In the genomic region with DNA sequence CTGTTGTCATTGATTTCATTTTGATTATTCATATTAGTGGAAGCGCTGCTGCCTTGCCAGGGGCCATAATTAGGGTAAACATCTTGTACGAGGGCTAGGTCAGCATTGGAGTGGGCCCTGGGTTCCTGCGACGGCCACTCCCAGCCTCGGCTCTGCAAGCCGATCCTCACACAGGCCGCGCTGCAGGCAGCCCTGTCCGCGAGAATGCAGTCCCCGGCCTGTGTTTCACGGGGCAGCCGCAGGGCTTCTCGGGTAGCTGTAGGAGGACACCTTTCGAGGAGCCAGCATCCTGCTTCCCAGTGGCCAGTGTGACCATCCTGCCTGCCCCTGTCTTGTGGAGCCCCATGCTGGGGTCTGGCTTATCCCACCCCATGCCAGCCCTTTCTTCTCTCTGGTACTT, we compare ENCODE assay signal across 29 cellular contexts.
"Had no signal": no experiment of that assay in that cellular context is flagged by ENCODE, and none has a peak within 500 bp of the region (broad histone marks: within the 10 kb centered on the region; RNA-seq: fewer than 3 reads in every experiment).

No MANE protein-coding gene starts in this region.

- DNase-seq: activated CD4-positive, alpha-beta T cell treated with anti-CD3 and anti-CD28 coated beads, Interleukin-2, amount 10 ng/mL, durations not matched to agents 24 days and 14 days; activated CD4-positive, alpha-beta T cell treated with anti-CD3 and anti-CD28 coated beads, Interleukin-2, amount 50 U/mL, for 4 hours; activated CD8-positive, alpha-beta T cell treated with anti-CD3 and anti-CD28 coated beads for 36 hours; activated effector memory CD4-positive, alpha-beta T cell treated with anti-CD3 and anti-CD28 coated beads, Interleukin-2, amount 50 U/mL, for 16 hours; activated naive CD4-positive, alpha-beta T cell; activated naive CD4-positive, alpha-beta T cell treated with anti-CD3 and anti-CD28 coated beads, Interleukin-2, amount 50 U/mL, for 16 hours; activated naive CD8-positive, alpha-beta T cell treated with anti-CD3 and anti-CD28 coated beads for 36 hours; activated T-cell treated with anti-CD3 and anti-CD28 coated beads, Interleukin-2, amount 50 U/mL, for 1 hour; activated T-cell treated with anti-CD3 and anti-CD28 coated beads, Interleukin-2, amount 50 U/mL, for 72 hours; amniotic stem cell; aorta; Kasumi-1; KG1; MG63; NCI-H1048; NCI-H1105 treated with DMSO at 0.1 percent for 48 hours; NCI-H1436; NCI-H1694; NCI-H1930; NCI-H2081 treated with DMSO at 0.1 percent for 48 hours; NCI-H446 treated with DMSO at 0.1 percent for 48 hours; NCI-H69; PC-9; Right ventricle myocardium superior; T1000 had no signal

- H3K9me3 ChIP-seq: MG63 had no signal

- H3K27ac ChIP-seq: cardiac muscle cell, PC-9, RWPE1, SK-N-MC had no signal

- ATAC-seq: activated CD8-positive, alpha-beta T cell treated with anti-CD3 and anti-CD28 coated beads for 36 hours; activated T-cell treated with anti-CD3 and anti-CD28 coated beads, Interleukin-2, amount 50 U/mL, for 72 hours; activated T-helper 17 cell treated with anti-CD3 and anti-CD28 coated beads, Interleukin-2, amount 50 U/mL, for 72 hours had no signal

- H3K4me3 ChIP-seq: cardiac muscle cell, MG63, PC-9, SK-N-MC had no signal

- H3K27me3 ChIP-seq: cardiac muscle cell, MG63 had no signal
